Comparison of ENCODE assay signal across 16 cellular contexts in the genomic region with DNA sequence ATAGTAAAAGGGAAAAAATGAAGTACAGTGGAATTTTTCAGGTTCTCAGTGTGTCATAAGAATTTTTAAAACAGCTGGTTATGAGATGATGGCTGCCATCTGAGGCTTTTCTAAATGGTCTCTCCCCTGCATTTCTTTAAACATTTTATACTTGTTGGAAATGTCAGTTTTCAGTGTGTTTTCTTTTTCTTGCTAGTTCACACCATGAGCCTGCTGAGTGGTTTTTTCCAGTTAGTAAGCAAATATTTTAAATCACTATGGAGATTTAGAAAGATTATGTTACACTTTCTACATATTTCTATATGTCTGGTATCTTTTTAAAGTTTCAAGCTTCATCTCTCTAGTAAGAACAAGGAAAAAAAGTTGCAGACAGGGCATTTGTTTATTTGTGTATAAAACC. TPM values are rescaled to one million over a fixed set of nuclear protein-coding genes. Genes with fewer than 3 reads are reported as not detected.
DNase-seq lines count a peak whose midpoint lies in the region; ATAC-seq, FAIRE-seq and TF ChIP-seq lines count a peak whose summit lies in the region.
"Had no signal": no experiment of that assay in that cellular context is flagged by ENCODE, and none has a peak within 500 bp of the region (broad histone marks: within the 10 kb centered on the region; RNA-seq: fewer than 3 reads in every experiment).

No MANE protein-coding gene starts in this region.

- H3K4me3 ChIP-seq in HepG2 (replicated peaks in 1 of 3; ENCODE audit: insufficient read depth in 1 of 3, low read depth in 2 of 3, low read length in 3 of 3) (peak overlapping the region in 1 of 3 experiments; percentile 27; a peak in 2 of 6 replicates), right lobe of liver (no peak overlapping the region), subcutaneous abdominal adipose tissue (ENCODE audit: low read depth in 1 of 5, low read length in 5 of 5) (no peak overlapping the region), adrenal gland (peak overlapping the region in 1 of 4 donors; percentile 14)

- H3K4me1 ChIP-seq in HepG2 (ENCODE audit: insufficient read depth, low read length): peaks cover 75% of the 10 kb centered on the region
- peaks cover 0 to 37% (median 8%) of the 10 kb centered on the region in 4 donors for H3K4me1 ChIP-seq in right lobe of liver
- H3K4me1 ChIP-seq in subcutaneous abdominal adipose tissue (ENCODE audit: control insufficient read depth in 5 of 5, insufficient read depth in 5 of 5, low read length in 5 of 5): peaks cover 0 to 62% (median 39%) of the 10 kb centered on the region in 5 donors
- H3K4me1 ChIP-seq in adrenal gland (replicated peaks in 1 of 2): peaks cover 26 to 77% of the 10 kb centered on the region in 2 donors

- POLR2A ChIA-PET in HepG2 (lab: Yijun Ruan, JAX): interaction anchor here (4.6 kb wide), 1 partner anchor 10 kb away, joined by 29 read pairs; the partner anchor contains the start of gene RBM15

- intact Hi-C loops in HepG2 (cut with micrococcal nuclease; ENCODE audit: unreplicated experiment): no loop called here
- intact Hi-C loops in right lobe of liver (cut with DNase I): loop anchor here in 1 of 2 donors (10.0 kb wide), 1 partner anchor 46 kb away; the partner anchor contains the start of gene SLC16A4
- intact Hi-C loops in activated T-helper 1 cell treated with anti-CD3 and anti-CD28 coated beads, Interleukin-12 subunit alpha, Interleukin-12 subunit beta, Interleukin-2, Interleukin-4 antibody, amounts not matched to agents 30 ng/mL and 10 ng/mL and 1 ng/mL, durations not matched to agents 14 hours and 24 hours and 36 hours (cut with micrococcal nuclease): loop anchor here (1.0 to 5.0 kb wide), 3 partner anchors 9 to 58 kb away; partner anchors contain the start of genes LAMTOR5 and RBM15
- intact Hi-C loops in adrenal gland (cut with DNase I): loop anchor here (10.0 kb wide), 1 partner anchor 56 kb away; the partner anchor contains the start of gene LAMTOR5 (in 2 of the 2)

- no peak overlapping the region for H3K27ac ChIP-seq in HepG2 (ENCODE audit: extremely low read length, insufficient read depth, low read length)
- H3K27ac ChIP-seq in right lobe of liver: no peak overlapping the region
- H3K27ac ChIP-seq in subcutaneous abdominal adipose tissue (ENCODE audit: low read depth, low read length): peak overlapping the region; percentile 18
- H3K27ac ChIP-seq in adrenal gland: peak overlapping the region in 1 of 5 donors; percentile 5

- H3K4me1 Mint-ChIP-seq in activated T-helper 1 cell treated with anti-CD3 and anti-CD28 coated beads, Interleukin-12 subunit alpha, Interleukin-12 subunit beta, Interleukin-2, Interleukin-4 antibody, amounts not matched to agents 30 ng/mL and 10 ng/mL and 1 ng/mL, durations not matched to agents 14 hours and 24 hours and 36 hours (ENCODE audit: low read depth): peaks cover 77% of the 10 kb centered on the region

- FAIRE-seq in HepG2 (lab: Jason Lieb, UNC): no peak
- FAIRE-seq: colon, RCC 7860 had no signal

- H3K79me2 ChIP-seq in HepG2 (ENCODE audit: insufficient read depth, low read length): peaks cover 88% of the 10 kb centered on the region

- no TSS peak for BruUV-seq in HepG2 (replicated peaks; lab: Mats Ljungman, UMichigan)

- peak overlapping the region; percentile 38 for H3K4me2 ChIP-seq in HepG2 (ENCODE audit: low read depth, low read length)

- no peak overlapping the region for H2AFZ ChIP-seq in HepG2 (ENCODE audit: low read length)

- H3K9ac ChIP-seq in HepG2 (ENCODE audit: insufficient read depth, low read depth, low read length) (no peak overlapping the region), subcutaneous abdominal adipose tissue (ENCODE audit: low read length in 5 of 5) (peak overlapping the region in 2 of 5 donors; percentile 21 to 24)

- no peaks in the 10 kb centered on the region for H3K9me3 ChIP-seq in HepG2 (ENCODE audit: low read length)
- no peaks in the 10 kb centered on the region for H3K9me3 ChIP-seq in right lobe of liver
- H3K9me3 ChIP-seq in subcutaneous abdominal adipose tissue (ENCODE audit: control insufficient read depth in 5 of 5, low read length in 5 of 5): no peaks in the 10 kb centered on the region
- H3K9me3 ChIP-seq in adrenal gland (replicated peaks in 1 of 3): no peaks in the 10 kb centered on the region

- in situ Hi-C loops in HepG2 (cut with HindIII; ENCODE audit: extremely low pct_ligation_motif_present, low pct_unique_long_range_greater_than_20kb): no loop called here

- DNase-seq in HepG2 (ENCODE audit: low spot score) (no peak), right lobe of liver (no peak), iris pigment epithelial cell (ENCODE audit: low read depth) (peak; percentile 29), adrenal gland (no peak)
- DNase-seq in activated T-helper 1 cell treated with anti-CD3 and anti-CD28 coated beads, Interleukin-12 subunit alpha, Interleukin-12 subunit beta, Interleukin-2, Interleukin-4 antibody, amounts not matched to agents 30 ng/mL and 10 ng/mL and 1 ng/mL, durations not matched to agents 14 hours and 24 hours and 36 hours (ENCODE audit: low spot score): no peak
- DNase-seq: foreskin melanocyte; GF-D8; kidney glomerular epithelial cell; occipital lobe; stimulated activated naive B cell treated with anti-CD40 and anti-IgM and Interleukin-4, amounts not matched to agents 10 μg/mL and 1 μg/mL and 100 μg/mL, for 72 hours; T1000 had no signal

- no peak for ATAC-seq in HepG2
- ATAC-seq in right lobe of liver: no peak
- ATAC-seq in GM21367 (IDR thresholded peaks at IDR 0.05; ENCODE audit: unreplicated experiment): no peak
- no peak for ATAC-seq in GM19351 (IDR thresholded peaks at IDR 0.05; ENCODE audit: unreplicated experiment)
- ATAC-seq: stimulated activated naive B cell treated with anti-CD40 and anti-IgM and Interleukin-4, amounts not matched to agents 10 μg/mL and 1 μg/mL and 100 μg/mL, for 72 hours had no signal

- peak overlapping the region; percentile 57 for H3K4me3 Mint-ChIP-seq in activated T-helper 1 cell treated with anti-CD3 and anti-CD28 coated beads, Interleukin-12 subunit alpha, Interleukin-12 subunit beta, Interleukin-2, Interleukin-4 antibody, amounts not matched to agents 30 ng/mL and 10 ng/mL and 1 ng/mL, durations not matched to agents 14 hours and 24 hours and 36 hours

- TF ChIP-seq RAD21 in HepG2 (CRISPR knock-in tag; IDR thresholded peaks at IDR 0.05): no peak

- no peaks in the 10 kb centered on the region for H3K9me3 Mint-ChIP-seq in activated T-helper 1 cell treated with anti-CD3 and anti-CD28 coated beads, Interleukin-12 subunit alpha, Interleukin-12 subunit beta, Interleukin-2, Interleukin-4 antibody, amounts not matched to agents 30 ng/mL and 10 ng/mL and 1 ng/mL, durations not matched to agents 14 hours and 24 hours and 36 hours
- H3K9me3 Mint-ChIP-seq: stimulated activated naive B cell treated with anti-CD40 and anti-IgM and Interleukin-4, amounts not matched to agents 10 μg/mL and 1 μg/mL and 100 μg/mL, for 72 hours had no signal

- CTCF ChIA-PET in HepG2 (lab: Yijun Ruan, JAX; ENCODE audit: low intra/inter-chr PET ratio, low total read pairs): no interaction called here

- no peak for TF ChIP-seq EP300 in HepG2 (IDR thresholded peaks at IDR 0.05; ENCODE audit: low read depth in 2 of 2, low read length in 2 of 2)
- no peak for TF ChIP-seq EP300 in HepG2 (CRISPR knock-in tag; IDR thresholded peaks at IDR 0.05; ENCODE audit: borderline replicate concordance)

- H4K20me1 ChIP-seq in HepG2 (ENCODE audit: insufficient read depth, low read length): peaks cover 25% of the 10 kb centered on the region

- no peak for TF ChIP-seq POLR2A in HepG2 (IDR thresholded peaks at IDR 0.05; ENCODE audit: insufficient read depth in 1 of 2, low read depth in 2 of 2, low read length in 2 of 2)
- no peak for TF ChIP-seq POLR2A in right lobe of liver (IDR thresholded peaks at IDR 0.05)
- no peak for TF ChIP-seq POLR2A in adrenal gland (IDR thresholded peaks at IDR 0.05)

- peak overlapping the region; percentile 67 for H3K27ac Mint-ChIP-seq in activated T-helper 1 cell treated with anti-CD3 and anti-CD28 coated beads, Interleukin-12 subunit alpha, Interleukin-12 subunit beta, Interleukin-2, Interleukin-4 antibody, amounts not matched to agents 30 ng/mL and 10 ng/mL and 1 ng/mL, durations not matched to agents 14 hours and 24 hours and 36 hours

- H3K36me3 ChIP-seq in HepG2 (replicated peaks in 1 of 2; ENCODE audit: control insufficient read depth in 1 of 2, insufficient read depth in 2 of 2, low read length in 2 of 2) (peaks cover 2 to 17% of the 10 kb centered on the region in 2 experiments; a peak in 3 of 5 replicates), right lobe of liver (peaks cover 0 to 4% (median 0%) of the 10 kb centered on the region in 4 donors), subcutaneous abdominal adipose tissue (ENCODE audit: control insufficient read depth in 5 of 5, insufficient read depth in 5 of 5, low read length in 5 of 5) (peaks cover 3 to 28% (median 17%) of the 10 kb centered on the region in 5 donors), adrenal gland (replicated peaks in 1 of 2) (peaks cover 0 to 5% of the 10 kb centered on the region in 2 donors)

- H3K27me3 Mint-ChIP-seq in activated T-helper 1 cell treated with anti-CD3 and anti-CD28 coated beads, Interleukin-12 subunit alpha, Interleukin-12 subunit beta, Interleukin-2, Interleukin-4 antibody, amounts not matched to agents 30 ng/mL and 10 ng/mL and 1 ng/mL, durations not matched to agents 14 hours and 24 hours and 36 hours (ENCODE audit: insufficient read depth): no peaks in the 10 kb centered on the region
- H3K27me3 Mint-ChIP-seq: stimulated activated naive B cell treated with anti-CD40 and anti-IgM and Interleukin-4, amounts not matched to agents 10 μg/mL and 1 μg/mL and 100 μg/mL, for 72 hours had no signal

- H3K36me3 Mint-ChIP-seq in activated T-helper 1 cell treated with anti-CD3 and anti-CD28 coated beads, Interleukin-12 subunit alpha, Interleukin-12 subunit beta, Interleukin-2, Interleukin-4 antibody, amounts not matched to agents 30 ng/mL and 10 ng/mL and 1 ng/mL, durations not matched to agents 14 hours and 24 hours and 36 hours (ENCODE audit: low read depth): peaks cover 55% of the 10 kb centered on the region

- TF ChIP-seq CTCF in HepG2 (CRISPR knock-in tag; IDR thresholded peaks at IDR 0.05) (no peak), right lobe of liver (IDR thresholded peaks at IDR 0.05) (no peak), adrenal gland (IDR thresholded peaks at IDR 0.05) (no peak)

- H3K27me3 ChIP-seq in HepG2 (ENCODE audit: control insufficient read depth in 1 of 2, insufficient read depth in 2 of 2, low read length in 2 of 2) (no peaks in the 10 kb centered on the region), right lobe of liver (no peaks in the 10 kb centered on the region), subcutaneous abdominal adipose tissue (ENCODE audit: control insufficient read depth in 5 of 5, insufficient read depth in 4 of 5, low read length in 5 of 5) (no peaks in the 10 kb centered on the region), adrenal gland (no peaks in the 10 kb centered on the region)

RNA-seq across cellular contexts. Expression of gene RBM15, which starts 9.6 kb away (rescaled TPM):
- total RNA-seq in HepG2 (2016; rRNA removed; fragmentation: Illumina TruSeq; extraction: Trizol): 35.2 and 36.4 TPM in 2 replicates
- total RNA-seq in HepG2 (2016; cell fraction: cytosol; rRNA removed; fragmentation: Illumina TruSeq; extraction: Trizol; ENCODE audit: low read depth): 2.1 and 2.5 TPM in 2 replicates
- total RNA-seq in HepG2 (2016; cell fraction: insoluble cytoplasmic fraction; rRNA removed; fragmentation: Illumina TruSeq; extraction: Trizol): 31.0 and 35.2 TPM in 2 replicates
- 7.5 and 9.4 TPM in 2 replicates for total RNA-seq in HepG2 (2016; cell fraction: membrane; rRNA removed; fragmentation: Illumina TruSeq; extraction: Trizol)
- 64.6 and 75.1 TPM in 2 replicates for total RNA-seq in HepG2 (2016; cell fraction: nucleus; rRNA removed; fragmentation: Illumina TruSeq; extraction: Trizol)
- polyA plus RNA-seq in HepG2 (2011; rRNA removed): 12.1 and 13.5 TPM in 2 replicates
- 8.3 and 10.1 TPM in 2 replicates for polyA plus RNA-seq in HepG2 (2011; cell fraction: cytosol; rRNA removed)
- 23.5 and 29.1 TPM in 2 replicates for polyA plus RNA-seq in HepG2 (2011; cell fraction: nucleus; rRNA removed)
- polyA plus RNA-seq in HepG2 (2012): 4.6 and 5.4 TPM in 2 replicates
- 0.16 and 0.34 TPM in 2 replicates for polyA plus RNA-seq in HepG2 (2016; cell fraction: cytosol; fragmentation: Illumina TruSeq; extraction: Trizol; ENCODE audit: low read depth)
- 9.6 TPM in 2 replicates for polyA plus RNA-seq in HepG2 (2016; cell fraction: insoluble cytoplasmic fraction; fragmentation: Illumina TruSeq; extraction: Trizol; ENCODE audit: low read depth)
- 1.00 and 1.3 TPM in 2 replicates for polyA plus RNA-seq in HepG2 (2016; cell fraction: membrane; fragmentation: Illumina TruSeq; extraction: Trizol; ENCODE audit: low read depth)
- polyA plus RNA-seq in HepG2 (2016; cell fraction: nucleus; fragmentation: Illumina TruSeq; extraction: Trizol; ENCODE audit: insufficient read depth, low read depth): 12.8 and 15.7 TPM in 2 replicates
- polyA minus RNA-seq in HepG2 (2011; rRNA and poly(A)+ RNA removed; ENCODE audit: low replicate concordance): 97.0 and 222 TPM in 2 replicates
- 20.9 and 22.2 TPM in 2 replicates for polyA minus RNA-seq in HepG2 (2011; cell fraction: cytosol; rRNA and poly(A)+ RNA removed)
- polyA minus RNA-seq in HepG2 (2011; cell fraction: nucleus; rRNA and poly(A)+ RNA removed): 154 and 171 TPM in 2 replicates
- 10 to 100 TPM in 5 of 6 experiments, 1 to 10 TPM in 1; 8.9 to 15.1 (median 12.2) TPM for total RNA-seq in right lobe of liver
- 58.5 and 59.0 TPM in 2 replicates for total RNA-seq in activated T-helper 1 cell treated with anti-CD3 and anti-CD28 coated beads, Interleukin-12 subunit alpha, Interleukin-12 subunit beta, Interleukin-2, Interleukin-4 antibody, amounts not matched to agents 30 ng/mL and 10 ng/mL and 1 ng/mL, durations not matched to agents 14 hours and 24 hours and 36 hours
- 10 to 100 TPM; 18.2 to 35.1 (median 22.9) TPM for total RNA-seq in adrenal gland
- polyA plus RNA-seq in adrenal gland: 1 to 10 TPM; 2.3 to 9.9 (median 4.4) TPM

RNA-seq across cellular contexts. Expression of gene SLC16A4, which starts 42.1 kb away (rescaled TPM):
- 0.60 and 1.1 TPM in 2 replicates for total RNA-seq in HepG2 (2016; rRNA removed; fragmentation: Illumina TruSeq; extraction: Trizol)
- 0.20 and 0.26 TPM in 2 replicates for total RNA-seq in HepG2 (2016; cell fraction: cytosol; rRNA removed; fragmentation: Illumina TruSeq; extraction: Trizol; ENCODE audit: low read depth)
- total RNA-seq in HepG2 (2016; cell fraction: insoluble cytoplasmic fraction; rRNA removed; fragmentation: Illumina TruSeq; extraction: Trizol): 0.49 and 0.63 TPM in 2 replicates
- 0.68 and 0.83 TPM in 2 replicates for total RNA-seq in HepG2 (2016; cell fraction: membrane; rRNA removed; fragmentation: Illumina TruSeq; extraction: Trizol)
- 0.72 and 1.0 TPM in 2 replicates for total RNA-seq in HepG2 (2016; cell fraction: nucleus; rRNA removed; fragmentation: Illumina TruSeq; extraction: Trizol)
- polyA plus RNA-seq in HepG2 (2011; rRNA removed): 1.5 and 1.6 TPM in 2 replicates
- 0.63 and 1.4 TPM in 2 replicates for polyA plus RNA-seq in HepG2 (2011; cell fraction: cytosol; rRNA removed)
- polyA plus RNA-seq in HepG2 (2011; cell fraction: nucleus; rRNA removed): 0.55 and 0.80 TPM in 2 replicates
- 0.76 and 1.2 TPM in 2 replicates for polyA plus RNA-seq in HepG2 (2012)
- polyA plus RNA-seq in HepG2 (2016; cell fraction: cytosol; fragmentation: Illumina TruSeq; extraction: Trizol; ENCODE audit: low read depth): 0.19 and 0.45 TPM in 2 replicates
- polyA plus RNA-seq in HepG2 (2016; cell fraction: insoluble cytoplasmic fraction; fragmentation: Illumina TruSeq; extraction: Trizol; ENCODE audit: low read depth): 0.30 and 0.36 TPM in 2 replicates
- 0.24 and 0.27 TPM in 2 replicates for polyA plus RNA-seq in HepG2 (2016; cell fraction: membrane; fragmentation: Illumina TruSeq; extraction: Trizol; ENCODE audit: low read depth)
- 0.74 and 0.92 TPM in 2 replicates for polyA plus RNA-seq in HepG2 (2016; cell fraction: nucleus; fragmentation: Illumina TruSeq; extraction: Trizol; ENCODE audit: insufficient read depth, low read depth)
- polyA minus RNA-seq in HepG2 (2011; rRNA and poly(A)+ RNA removed; ENCODE audit: low replicate concordance): 0.54 and 2.2 TPM in 2 replicates
- 1.6 and 1.7 TPM in 2 replicates for polyA minus RNA-seq in HepG2 (2011; cell fraction: cytosol; rRNA and poly(A)+ RNA removed)
- polyA minus RNA-seq in HepG2 (2011; cell fraction: nucleus; rRNA and poly(A)+ RNA removed): 0.77 and 0.99 TPM in 2 replicates
- total RNA-seq in right lobe of liver: 1 to 10 TPM in 5 of 6 experiments, under 1 TPM in 1; 0.49 to 4.0 (median 3.4) TPM
- 0.16 and 0.39 TPM in 2 replicates for total RNA-seq in activated T-helper 1 cell treated with anti-CD3 and anti-CD28 coated beads, Interleukin-12 subunit alpha, Interleukin-12 subunit beta, Interleukin-2, Interleukin-4 antibody, amounts not matched to agents 30 ng/mL and 10 ng/mL and 1 ng/mL, durations not matched to agents 14 hours and 24 hours and 36 hours
- 10 to 100 TPM in 3 of 8 donors, 1 to 10 TPM in 5; 4.1 to 15.7 (median 7.2) TPM for total RNA-seq in adrenal gland
- polyA plus RNA-seq in adrenal gland: 1 to 10 TPM; 2.8 to 4.7 (median 3.2) TPM

RNA-seq across cellular contexts. Expression of gene LAMTOR5, which starts 58.7 kb away (rescaled TPM):
- total RNA-seq in HepG2 (2016; rRNA removed; fragmentation: Illumina TruSeq; extraction: Trizol) (96.7 and 152 TPM in 2 replicates), right lobe of liver (10 to 100 TPM; 47.6 to 81.4 (median 53.9) TPM), adrenal gland (100 to 1,000 TPM in 6 of 8 donors, 10 to 100 TPM in 2; 81.3 to 152 (median 117) TPM)
- total RNA-seq in HepG2 (2016; cell fraction: cytosol; rRNA removed; fragmentation: Illumina TruSeq; extraction: Trizol; ENCODE audit: low read depth): 61.9 and 65.5 TPM in 2 replicates
- total RNA-seq in HepG2 (2016; cell fraction: insoluble cytoplasmic fraction; rRNA removed; fragmentation: Illumina TruSeq; extraction: Trizol): 105 and 145 TPM in 2 replicates
- total RNA-seq in HepG2 (2016; cell fraction: membrane; rRNA removed; fragmentation: Illumina TruSeq; extraction: Trizol): 96.4 and 97.4 TPM in 2 replicates
- 46.3 and 47.2 TPM in 2 replicates for total RNA-seq in HepG2 (2016; cell fraction: nucleus; rRNA removed; fragmentation: Illumina TruSeq; extraction: Trizol)
- polyA plus RNA-seq in HepG2 (2011; rRNA removed) (346 and 400 TPM in 2 replicates), adrenal gland (100 to 1,000 TPM; 211 to 299 (median 217) TPM)
- 412 and 427 TPM in 2 replicates for polyA plus RNA-seq in HepG2 (2011; cell fraction: cytosol; rRNA removed)
- 90.6 and 96.5 TPM in 2 replicates for polyA plus RNA-seq in HepG2 (2011; cell fraction: nucleus; rRNA removed)
- 204 and 237 TPM in 2 replicates for polyA plus RNA-seq in HepG2 (2012)
- polyA plus RNA-seq in HepG2 (2016; cell fraction: cytosol; fragmentation: Illumina TruSeq; extraction: Trizol; ENCODE audit: low read depth): 107 and 129 TPM in 2 replicates
- 246 and 265 TPM in 2 replicates for polyA plus RNA-seq in HepG2 (2016; cell fraction: insoluble cytoplasmic fraction; fragmentation: Illumina TruSeq; extraction: Trizol; ENCODE audit: low read depth)
- 142 and 171 TPM in 2 replicates for polyA plus RNA-seq in HepG2 (2016; cell fraction: membrane; fragmentation: Illumina TruSeq; extraction: Trizol; ENCODE audit: low read depth)
- 118 and 126 TPM in 2 replicates for polyA plus RNA-seq in HepG2 (2016; cell fraction: nucleus; fragmentation: Illumina TruSeq; extraction: Trizol; ENCODE audit: insufficient read depth, low read depth)
- 90.1 and 139 TPM in 2 replicates for polyA minus RNA-seq in HepG2 (2011; rRNA and poly(A)+ RNA removed; ENCODE audit: low replicate concordance)
- 38.0 and 45.5 TPM in 2 replicates for polyA minus RNA-seq in HepG2 (2011; cell fraction: cytosol; rRNA and poly(A)+ RNA removed)
- polyA minus RNA-seq in HepG2 (2011; cell fraction: nucleus; rRNA and poly(A)+ RNA removed): 36.7 and 44.5 TPM in 2 replicates
- total RNA-seq in activated T-helper 1 cell treated with anti-CD3 and anti-CD28 coated beads, Interleukin-12 subunit alpha, Interleukin-12 subunit beta, Interleukin-2, Interleukin-4 antibody, amounts not matched to agents 30 ng/mL and 10 ng/mL and 1 ng/mL, durations not matched to agents 14 hours and 24 hours and 36 hours: 163 and 184 TPM in 2 replicates
